Comparison of ENCODE assay signal across 14 cellular contexts in genomic region chr6:46438245-46438644, GRCh38. TPM values are rescaled to one million over a fixed set of nuclear protein-coding genes. Genes with fewer than 3 reads are reported as not detected.
A peak's percentile ranks its signal among the peaks of the same experiment; 100 is the strongest.
DNase-seq lines count a peak whose midpoint lies in the region; ATAC-seq, FAIRE-seq and TF ChIP-seq lines count a peak whose summit lies in the region.
"Had no signal": no experiment of that assay in that cellular context is flagged by ENCODE, and none has a peak within 500 bp of the region (broad histone marks: within the 10 kb centered on the region; RNA-seq: fewer than 3 reads in every experiment).

No MANE protein-coding gene starts in this region.

- POLR2A ChIA-PET in K562 (lab: Yijun Ruan, JAX), result no interaction called here
- POLR2A ChIA-PET in HepG2 (lab: Yijun Ruan, JAX), result no interaction called here

- no peak for TF ChIP-seq POLR2A in K562 (conservative IDR thresholded peaks at IDR 0.05)
- TF ChIP-seq POLR2A in HepG2 (IDR thresholded peaks at IDR 0.05; ENCODE audit: insufficient read depth in 1 of 2, low read depth in 2 of 2, low read length in 2 of 2), result no peak

- no peak for TF ChIP-seq EP300 in K562 (IDR thresholded peaks at IDR 0.05; ENCODE audit: low read length)
- no peak for TF ChIP-seq EP300 in HepG2 (IDR thresholded peaks at IDR 0.05; ENCODE audit: low read depth in 2 of 2, low read length in 2 of 2)
- TF ChIP-seq EP300 in HepG2 (CRISPR knock-in tag; IDR thresholded peaks at IDR 0.05; ENCODE audit: borderline replicate concordance), result no peak

- in situ Hi-C loops in GM23248 (cut with MboI) (no loop called here), K562 (cut with MboI) (no loop called here), HepG2 (cut with HindIII; ENCODE audit: extremely low pct_ligation_motif_present, low pct_unique_long_range_greater_than_20kb) (no loop called here)

- H3K9me3 ChIP-seq in GM23248 (ENCODE audit: low read depth), result no peaks in the 10 kb centered on the region
- no peaks in the 10 kb centered on the region for H3K9me3 ChIP-seq in K562 (replicated peaks; ENCODE audit: control insufficient read depth, insufficient read depth, low read depth, low read length)
- H3K9me3 ChIP-seq in skeletal muscle tissue (ENCODE audit: control insufficient read depth in 3 of 3, low read length in 3 of 3), result no peaks in the 10 kb centered on the region
- H3K9me3 ChIP-seq in HepG2 (ENCODE audit: low read length), result no peaks in the 10 kb centered on the region

- no peak overlapping the region for H3K27ac ChIP-seq in GM23248
- peak overlapping the region; percentile 37; the same call in 1 of the 3 replicates for H3K27ac ChIP-seq in K562 (ENCODE audit: extremely low read depth, low read depth, low read length)
- peak overlapping the region; percentile 86 for H3K27ac ChIP-seq in skeletal muscle tissue (ENCODE audit: low read depth, low read length)
- H3K27ac ChIP-seq in HepG2 (ENCODE audit: extremely low read length, insufficient read depth, low read length), result no peak overlapping the region
- H3K27ac ChIP-seq: RWPE1 had no signal

- H4K20me1 ChIP-seq in GM23248 (ENCODE audit: insufficient read depth) (no peaks in the 10 kb centered on the region), K562 (replicated peaks; ENCODE audit: control insufficient read depth, insufficient read depth, low read length) (no peaks in the 10 kb centered on the region), HepG2 (ENCODE audit: insufficient read depth, low read length) (no peaks in the 10 kb centered on the region)

- ATAC-seq in K562 (peak; percentile 63; the same call in 2 of the 3 replicates), left ventricle myocardium superior (peak; percentile 10), HG02870 (IDR thresholded peaks at IDR 0.05; ENCODE audit: unreplicated experiment) (no peak), HepG2 (no peak)

- H3K4me3 ChIP-seq in GM23248 (no peak overlapping the region), K562 (no peak overlapping the region), skeletal muscle tissue (ENCODE audit: low read length in 3 of 3) (peak overlapping the region in 2 of 3 donors; percentile 22 to 45), HepG2 (replicated peaks in 1 of 3; ENCODE audit: insufficient read depth in 1 of 3, low read depth in 2 of 3, low read length in 3 of 3) (no peak overlapping the region)

- BruUV-seq in K562 (replicated peaks; lab: Mats Ljungman, UMichigan), result no TSS peak
- no TSS peak for BruUV-seq in HepG2 (replicated peaks; lab: Mats Ljungman, UMichigan)

- no peaks in the 10 kb centered on the region for H3K9me1 ChIP-seq in K562 (ENCODE audit: control insufficient read depth, insufficient read depth, low read length)

- DNase-seq in GM23248 (no peak), K562 (ENCODE audit: extremely low read depth in 1 of 4, low spot score in 3 of 4) (no peak), left ventricle myocardium superior (no peak), GM03348 (ENCODE audit: low spot score) (no peak), NCI-H1092 (lab: John Stamatoyannopoulos, UW) (no peak), HepG2 (ENCODE audit: low spot score) (no peak)
- DNase-seq: NCI-H1436 treated with DMSO at 0.1 percent for 48 hours, NCI-H2081 treated with DMSO at 0.1 percent for 48 hours, NCI-H524 had no signal

- H3K4me2 ChIP-seq in GM23248 (ENCODE audit: unreplicated experiment) (peak overlapping the region; percentile 48), K562 (ENCODE audit: insufficient read depth, low read length) (no peak overlapping the region; the same call in 1 of the 2 replicates), HepG2 (ENCODE audit: low read depth, low read length) (no peak overlapping the region)

- H3K36me3 ChIP-seq in GM23248 (ENCODE audit: low read depth), result no peaks in the 10 kb centered on the region
- no peaks in the 10 kb centered on the region for H3K36me3 ChIP-seq in K562 (ENCODE audit: control insufficient read depth, insufficient read depth, low read length)
- H3K36me3 ChIP-seq in skeletal muscle tissue (ENCODE audit: control insufficient read depth in 3 of 3, insufficient read depth in 3 of 3, low read length in 3 of 3), result no peaks in the 10 kb centered on the region
- H3K36me3 ChIP-seq in HepG2 (replicated peaks in 1 of 2; ENCODE audit: control insufficient read depth in 1 of 2, insufficient read depth in 2 of 2, low read length in 2 of 2), result no peaks in the 10 kb centered on the region

- peaks cover 20% of the 10 kb centered on the region for H3F3A ChIP-seq in GM23248 (ENCODE audit: insufficient read depth)

- TF ChIP-seq CTCF in K562 (IDR thresholded peaks at IDR 0.05 in 2 of 3, conservative IDR thresholded peaks at IDR 0.05 in 1 of 3; ENCODE audit: insufficient read depth in 2 of 3, low read depth in 1 of 3, low read length in 3 of 3) (no peak), HepG2 (CRISPR knock-in tag; IDR thresholded peaks at IDR 0.05) (no peak)

- H3K79me2 ChIP-seq in GM23248 (ENCODE audit: insufficient read depth), result no peaks in the 10 kb centered on the region
- H3K79me2 ChIP-seq in K562 (ENCODE audit: control insufficient read depth, insufficient read depth, low read length), result no peaks in the 10 kb centered on the region
- H3K79me2 ChIP-seq in HepG2 (ENCODE audit: insufficient read depth, low read length), result no peaks in the 10 kb centered on the region

- CTCF ChIA-PET in K562 (lab: Yijun Ruan, JAX; ENCODE audit: low intra/inter-chr PET ratio), result no interaction called here
- CTCF ChIA-PET in HepG2 (lab: Yijun Ruan, JAX; ENCODE audit: low intra/inter-chr PET ratio, low total read pairs), result no interaction called here

- no peaks in the 10 kb centered on the region for H3K9me2 ChIP-seq in GM23248 (ENCODE audit: insufficient read depth)

- H3K27me3 ChIP-seq in GM23248 (replicated peaks; ENCODE audit: insufficient read depth), result no peaks in the 10 kb centered on the region
- no peaks in the 10 kb centered on the region for H3K27me3 ChIP-seq in K562 (ENCODE audit: control insufficient read depth in 2 of 2, insufficient read depth in 2 of 2, low read length in 2 of 2)
- H3K27me3 ChIP-seq in skeletal muscle tissue (ENCODE audit: control insufficient read depth in 3 of 3, insufficient read depth in 3 of 3, low read length in 3 of 3), result no peaks in the 10 kb centered on the region
- H3K27me3 ChIP-seq in HepG2 (ENCODE audit: control insufficient read depth in 1 of 2, insufficient read depth in 2 of 2, low read length in 2 of 2), result no peaks in the 10 kb centered on the region

- no peak for FAIRE-seq in K562 (lab: Jason Lieb, UNC)
- no peak for FAIRE-seq in HepG2 (lab: Jason Lieb, UNC)
- FAIRE-seq: A204.1, H54 had no signal

- intact Hi-C loops in K562 (cut with micrococcal nuclease) (no loop called here), left ventricle myocardium superior (cut with micrococcal nuclease) (no loop called here), HepG2 (cut with micrococcal nuclease; ENCODE audit: unreplicated experiment) (no loop called here)

- H3K4me1 ChIP-seq in GM23248 (ENCODE audit: insufficient read depth) (peaks cover 38% of the 10 kb centered on the region), K562 (replicated peaks in 1 of 2; ENCODE audit: control insufficient read depth in 2 of 2, insufficient read depth in 2 of 2, low read length in 2 of 2) (peaks cover 0 to 9% of the 10 kb centered on the region in 2 experiments; a peak in 2 of 5 replicates), skeletal muscle tissue (ENCODE audit: control insufficient read depth in 3 of 3, insufficient read depth in 3 of 3, low read length in 3 of 3) (peaks cover 23 to 28% (median 24%) of the 10 kb centered on the region in 3 donors), HepG2 (ENCODE audit: insufficient read depth, low read length) (no peaks in the 10 kb centered on the region)

- H3K9ac ChIP-seq in GM23248, result no peak overlapping the region
- H3K9ac ChIP-seq in K562 (ENCODE audit: insufficient read depth in 1 of 2, low read depth in 2 of 2, low read length in 2 of 2), result no peak overlapping the region
- H3K9ac ChIP-seq in skeletal muscle tissue (ENCODE audit: low read depth in 1 of 3, low read length in 3 of 3), result peak overlapping the region in 2 of 3 donors; percentile 14 to 40
- no peak overlapping the region for H3K9ac ChIP-seq in HepG2 (ENCODE audit: insufficient read depth, low read depth, low read length)

- TF ChIP-seq RAD21 in K562 (CRISPR knock-in tag; conservative IDR thresholded peaks at IDR 0.05 in 1 of 2, IDR thresholded peaks at IDR 0.05 in 1 of 2) (no peak), HepG2 (CRISPR knock-in tag; IDR thresholded peaks at IDR 0.05) (no peak)

- no peak overlapping the region for H2AFZ ChIP-seq in GM23248
- H2AFZ ChIP-seq in K562 (ENCODE audit: low read depth, low read length), result no peak overlapping the region
- no peak overlapping the region for H2AFZ ChIP-seq in HepG2 (ENCODE audit: low read length)

- WGBS in GM23248 (ENCODE audit: low coverage in 1 of 2, low lambda C conversion rate in 2 of 2, missing lambda C conversion rate in 2 of 2), 2 experiments, result 81 to 83% methylated on average over 4 of the region's 4 CpGs
- 11% methylated on average over 4 of the region's 4 CpGs for WGBS in K562 (ENCODE audit: insufficient coverage, low coverage, missing lambda C conversion rate)
- WGBS in HepG2 (ENCODE audit: low lambda C conversion rate), result 21% methylated on average over 4 of the region's 4 CpGs

RNA-seq across cellular contexts. Expression of gene RCAN2, which starts 53.0 kb away (rescaled TPM):
- 6.5 and 7.6 TPM in 2 replicates for total RNA-seq in GM23248 (2014; rRNA removed; shearing (Covaris generic))
- polyA plus RNA-seq in GM23248 (2016; fragmentation: Nextera tagmentation; extraction: Ambion mirVana) (8.7 and 8.8 TPM in 2 replicates), K562 (2011; rRNA removed) (not detected in 2 replicates), K562 (2014; fragmentation: Illumina TruSeq; extraction: Trizol) (not detected in 2 replicates), K562 (2014; fragmentation: Nextera tagmentation; extraction: Ambion mirVana) (not detected), K562 (2014; rRNA removed) (not detected in 2 replicates), HepG2 (2011; rRNA removed) (not detected in 2 replicates)
- not detected in 2 replicates for total RNA-seq in K562 (2011; cell fraction: chromatin; rRNA removed; ENCODE audit: low replicate concordance)
- not detected in 2 replicates for total RNA-seq in K562 (2011; cell fraction: nucleolus; rRNA removed)
- total RNA-seq in K562 (2011; cell fraction: nucleoplasm; rRNA removed), result not detected in 2 replicates
- total RNA-seq in K562 (2014; rRNA removed) (not detected in 2 replicates), K562 (2014; rRNA removed; fragmentation: Illumina TruSeq; extraction: Trizol) (not detected in 2 replicates), K562 (2015; rRNA removed; fragmentation: Illumina TruSeq; extraction: Trizol) (not detected in 2 replicates), K562 (2021) (0.04 TPM in 1 of 2 replicates, not detected in the other), left ventricle myocardium superior (254 TPM), skeletal muscle tissue (1.6 TPM), HepG2 (2016; rRNA removed; fragmentation: Illumina TruSeq; extraction: Trizol) (not detected in 2 replicates)
- not detected in 2 replicates for polyA plus RNA-seq in K562 (2011; cell fraction: cytosol; rRNA removed)
- not detected in 2 replicates for polyA plus RNA-seq in K562 (2011; cell fraction: nucleus; rRNA removed)
- polyA plus RNA-seq in K562 (2012), result 0.06 TPM in 1 of 2 replicates, not detected in the other
- polyA minus RNA-seq in K562 (2011; rRNA and poly(A)+ RNA removed), result not detected in 2 replicates
- not detected in 2 replicates for polyA minus RNA-seq in K562 (2011; cell fraction: cytosol; rRNA and poly(A)+ RNA removed)
- not detected in 2 replicates for polyA minus RNA-seq in K562 (2011; cell fraction: nucleus; rRNA and poly(A)+ RNA removed)
- not detected in 2 replicates for total RNA-seq in HepG2 (2016; cell fraction: cytosol; rRNA removed; fragmentation: Illumina TruSeq; extraction: Trizol; ENCODE audit: low read depth)
- not detected in 2 replicates for total RNA-seq in HepG2 (2016; cell fraction: insoluble cytoplasmic fraction; rRNA removed; fragmentation: Illumina TruSeq; extraction: Trizol)
- total RNA-seq in HepG2 (2016; cell fraction: membrane; rRNA removed; fragmentation: Illumina TruSeq; extraction: Trizol), result not detected in 2 replicates
- total RNA-seq in HepG2 (2016; cell fraction: nucleus; rRNA removed; fragmentation: Illumina TruSeq; extraction: Trizol), result not detected in 2 replicates
- not detected in 2 replicates for polyA plus RNA-seq in HepG2 (2011; cell fraction: cytosol; rRNA removed)
- not detected in 2 replicates for polyA plus RNA-seq in HepG2 (2011; cell fraction: nucleus; rRNA removed)
- not detected in 2 replicates for polyA plus RNA-seq in HepG2 (2012)
- polyA plus RNA-seq in HepG2 (2016; cell fraction: cytosol; fragmentation: Illumina TruSeq; extraction: Trizol; ENCODE audit: low read depth), result not detected in 2 replicates
- not detected in 2 replicates for polyA plus RNA-seq in HepG2 (2016; cell fraction: insoluble cytoplasmic fraction; fragmentation: Illumina TruSeq; extraction: Trizol; ENCODE audit: low read depth)
- polyA plus RNA-seq in HepG2 (2016; cell fraction: membrane; fragmentation: Illumina TruSeq; extraction: Trizol; ENCODE audit: low read depth), result not detected in 2 replicates
- not detected in 2 replicates for polyA plus RNA-seq in HepG2 (2016; cell fraction: nucleus; fragmentation: Illumina TruSeq; extraction: Trizol; ENCODE audit: insufficient read depth, low read depth)
- polyA minus RNA-seq in HepG2 (2011; rRNA and poly(A)+ RNA removed; ENCODE audit: low replicate concordance), result not detected in 2 replicates
- not detected in 2 replicates for polyA minus RNA-seq in HepG2 (2011; cell fraction: cytosol; rRNA and poly(A)+ RNA removed)
- polyA minus RNA-seq in HepG2 (2011; cell fraction: nucleus; rRNA and poly(A)+ RNA removed), result not detected in 2 replicates

Comparison
In these comparisons a context has a peak if more than half of its experiments do, and no peak if none do; other contexts are left out.
1. H3K27ac ChIP-seq: peak in K562 (single experiment) and skeletal muscle tissue (single experiment); none in GM23248 (single experiment) and HepG2 (single experiment).
2. H3K4me3 ChIP-seq: peak in skeletal muscle tissue (2 of 3); none in GM23248 (single experiment), K562 (single experiment) and HepG2 (0 of 3).
3. H3K9ac ChIP-seq: peak in skeletal muscle tissue (2 of 3); none in GM23248 (single experiment), K562 (0 of 2) and HepG2 (single experiment).
4. ATAC-seq: peak in K562 (single experiment) and left ventricle myocardium superior (single experiment); none in HG02870 (single experiment) and HepG2 (single experiment).
5. RNA of gene RCAN2, which starts 53.0 kb away (total RNA-seq): 254 TPM in left ventricle myocardium superior (single experiment); 6.5 to 7.6 TPM in GM23248, 1.6 TPM in skeletal muscle tissue (single experiment), 0.04 TPM in K562 and not detected in HepG2; every median in the first group is over 10 times any median in the second.